Comparison of ENCODE assay signal across 11 cellular contexts in genomic region chr1:196827860-196828259, GRCh38. TPM values are rescaled to one million over a fixed set of nuclear protein-coding genes. Genes with fewer than 3 reads are reported as not detected.
A peak's percentile ranks its signal among the peaks of the same experiment; 100 is the strongest.
DNase-seq lines count a peak whose midpoint lies in the region; ATAC-seq and TF ChIP-seq lines count a peak whose summit lies in the region.
"Not testable (repeated sequence)": the region's sequence is repeated elsewhere in the genome, so short reads cannot be mapped to it uniquely, and the experiment has no call there.
"Had no signal": no experiment of that assay in that cellular context is flagged by ENCODE, and none has a peak within 500 bp of the region (broad histone marks: within the 10 kb centered on the region; RNA-seq: fewer than 3 reads in every experiment).

No MANE protein-coding gene starts in this region.

- H3K27ac ChIP-seq in RWPE1, hepatocyte: not testable (repeated sequence)

- not testable (repeated sequence) for H3K9me3 ChIP-seq in hepatocyte (ENCODE audit: low read depth)

- BruUV-seq in MCF 10A (replicated peaks; lab: Mats Ljungman, UMichigan), result not testable (repeated sequence)

- H3K36me3 Mint-ChIP-seq in MCF 10A (ENCODE audit: insufficient read depth, unreplicated experiment); stimulated activated effector memory CD8-positive, alpha-beta T cell treated with anti-CD3 and anti-CD28 coated beads, Interleukin-12 subunit alpha, Interleukin-12 subunit beta, amount 100 ng/mL, for 72 hours: not testable (repeated sequence)

- H3K4me2 ChIP-seq in hepatocyte, result not testable (repeated sequence)

- H3K79me2 ChIP-seq in hepatocyte, result not testable (repeated sequence)

- peak; percentile 2 for DNase-seq in DMS79 (lab: John Stamatoyannopoulos, UW)
- peak; percentile 19 for DNase-seq in NCI-H146 (lab: John Stamatoyannopoulos, UW)
- DNase-seq in RWPE1 (ENCODE audit: low spot score), result peak; percentile 51
- DNase-seq in MCF 10A (ENCODE audit: unreplicated experiment), result peak; percentile 70
- peak; percentile 46 for DNase-seq in hepatocyte (ENCODE audit: low spot score)
- DNase-seq in stimulated activated effector memory CD8-positive, alpha-beta T cell treated with anti-CD3 and anti-CD28 coated beads, Interleukin-12 subunit alpha, Interleukin-12 subunit beta, amount 100 ng/mL, for 72 hours (ENCODE audit: low spot score in 2 of 2), result not testable (repeated sequence)

- not testable (repeated sequence) for H4K20me1 ChIP-seq in hepatocyte (ENCODE audit: insufficient read depth, poor library complexity, severe bottlenecking)

- not testable (repeated sequence) for H3K4me1 ChIP-seq in hepatocyte (ENCODE audit: insufficient read depth)

- POLR2A ChIA-PET in RWPE1 (lab: Yijun Ruan, JAX; ENCODE audit: low non-redundant PET); MCF 10A (lab: Yijun Ruan, JAX): not testable (repeated sequence)

- H3K9me3 Mint-ChIP-seq in MCF 10A (ENCODE audit: unreplicated experiment); stimulated activated effector memory CD8-positive, alpha-beta T cell treated with anti-CD3 and anti-CD28 coated beads, Interleukin-12 subunit alpha, Interleukin-12 subunit beta, amount 100 ng/mL, for 72 hours: not testable (repeated sequence)

- TF ChIP-seq CTCF in RWPE1 (conservative IDR thresholded peaks at IDR 0.05; ENCODE audit: low read depth) (peak; percentile 31; the same call in 1 of the 2 replicates), MCF 10A (IDR thresholded peaks at IDR 0.05; ENCODE audit: unreplicated experiment) (peak; percentile 27), hepatocyte (IDR thresholded peaks at IDR 0.05; ENCODE audit: poor library complexity) (peak; percentile 48)

- intact Hi-C loops in MCF 10A (cut with micrococcal nuclease), result loop anchor here (1.0 to 10.0 kb wide), 2 partner anchors 237 to 529 kb away; partner anchors contain the start of gene F13B

- H3K27me3 Mint-ChIP-seq in MCF 10A (ENCODE audit: insufficient read depth, unreplicated experiment), result not testable (repeated sequence)

- 9% methylated on average over 4 of the region's 4 CpGs for WGBS in hepatocyte (ENCODE audit: low lambda C conversion rate, missing lambda C conversion rate)

- H3K27ac Mint-ChIP-seq in MCF 10A (ENCODE audit: low read depth, unreplicated experiment); stimulated activated effector memory CD8-positive, alpha-beta T cell treated with anti-CD3 and anti-CD28 coated beads, Interleukin-12 subunit alpha, Interleukin-12 subunit beta, amount 100 ng/mL, for 72 hours: not testable (repeated sequence)

- H3K4me3 Mint-ChIP-seq in MCF 10A (ENCODE audit: unreplicated experiment); stimulated activated effector memory CD8-positive, alpha-beta T cell treated with anti-CD3 and anti-CD28 coated beads, Interleukin-12 subunit alpha, Interleukin-12 subunit beta, amount 100 ng/mL, for 72 hours: not testable (repeated sequence)

- H2AFZ ChIP-seq in hepatocyte, result not testable (repeated sequence)

- ATAC-seq in GM19468 (IDR thresholded peaks at IDR 0.05; ENCODE audit: extremely low read depth, unreplicated experiment) (peak; percentile 46), HG03280 (IDR thresholded peaks at IDR 0.05; ENCODE audit: unreplicated experiment) (peak; percentile 74)
- ATAC-seq in stimulated activated effector memory CD8-positive, alpha-beta T cell treated with anti-CD3 and anti-CD28 coated beads, Interleukin-12 subunit alpha, Interleukin-12 subunit beta, amount 100 ng/mL, for 72 hours, result peak; percentile 84

- H3K4me1 Mint-ChIP-seq in MCF 10A (ENCODE audit: insufficient read depth, unreplicated experiment); stimulated activated effector memory CD8-positive, alpha-beta T cell treated with anti-CD3 and anti-CD28 coated beads, Interleukin-12 subunit alpha, Interleukin-12 subunit beta, amount 100 ng/mL, for 72 hours: not testable (repeated sequence)

- CTCF ChIA-PET in RWPE1 (lab: Yijun Ruan, JAX), result not testable (repeated sequence)
- CTCF ChIA-PET in MCF 10A (lab: Yijun Ruan, JAX), result interaction anchor here (0.9 to 2.1 kb wide), 2 partner anchors 326 to 529 kb away, joined by 3 to 12 read pairs; no protein-coding TSS in a partner anchor

- H3K4me3 ChIP-seq in hepatocyte, result not testable (repeated sequence)

- H3K9me2 ChIP-seq in hepatocyte (replicated peaks; ENCODE audit: insufficient read depth), result not testable (repeated sequence)

- H3K36me3 ChIP-seq in hepatocyte (replicated peaks; ENCODE audit: insufficient read depth, low read depth), result not testable (repeated sequence)

- H3K27me3 ChIP-seq in hepatocyte, result not testable (repeated sequence)

RNA-seq across cellular contexts. Expression of gene CFHR1, which starts 8.3 kb away (rescaled TPM):
- total RNA-seq in MCF 10A (2022) (not detected in 2 replicates), hepatocyte (51.1 and 58.2 TPM in 2 replicates)
- 19.9 and 33.1 TPM in 2 replicates for polyA plus RNA-seq in hepatocyte
- total RNA-seq: activated T-helper 2 cell treated with anti-CD3 and anti-CD28 coated beads, Interferon-gamma antibody, Interleukin-2, Interleukin-4, amounts not matched to agents 10 μg/mL and 5 μg/mL and 100 μg/mL, durations not matched to agents 14 hours and 24 hours and 36 hours had no signal

RNA-seq across cellular contexts. Expression of gene CFHR3, which starts 53.2 kb away (rescaled TPM):
- total RNA-seq in MCF 10A (2022) (not detected in 2 replicates), hepatocyte (1.7 and 1.8 TPM in 2 replicates)
- 1.7 and 2.3 TPM in 2 replicates for polyA plus RNA-seq in hepatocyte
- total RNA-seq: activated T-helper 2 cell treated with anti-CD3 and anti-CD28 coated beads, Interferon-gamma antibody, Interleukin-2, Interleukin-4, amounts not matched to agents 10 μg/mL and 5 μg/mL and 100 μg/mL, durations not matched to agents 14 hours and 24 hours and 36 hours had no signal

RNA-seq across cellular contexts. Expression of gene CFHR4, which starts 60.0 kb away (rescaled TPM):
- total RNA-seq in MCF 10A (2022) (not detected in 2 replicates), hepatocyte (2.1 and 3.4 TPM in 2 replicates)
- 0.21 and 1.2 TPM in 2 replicates for polyA plus RNA-seq in hepatocyte
- total RNA-seq: activated T-helper 2 cell treated with anti-CD3 and anti-CD28 coated beads, Interferon-gamma antibody, Interleukin-2, Interleukin-4, amounts not matched to agents 10 μg/mL and 5 μg/mL and 100 μg/mL, durations not matched to agents 14 hours and 24 hours and 36 hours; mesenteric fat pad; subcutaneous adipose tissue had no signal

Comparison
In these comparisons a context has a peak if more than half of its experiments do, and no peak if none do; other contexts are left out.
1. RNA of gene CFHR1, which starts 8.3 kb away (total RNA-seq): 51.1 to 58.2 TPM in hepatocyte; not detected in MCF 10A; every median in the first group is over 10 times any median in the second.
2. Peak in every context shown above with its lines, with median percentiles within 50 percentile points of each other: ATAC-seq and CTCF ChIP-seq.